ENCODE assay signal across 8 cellular contexts in the genomic region with DNA sequence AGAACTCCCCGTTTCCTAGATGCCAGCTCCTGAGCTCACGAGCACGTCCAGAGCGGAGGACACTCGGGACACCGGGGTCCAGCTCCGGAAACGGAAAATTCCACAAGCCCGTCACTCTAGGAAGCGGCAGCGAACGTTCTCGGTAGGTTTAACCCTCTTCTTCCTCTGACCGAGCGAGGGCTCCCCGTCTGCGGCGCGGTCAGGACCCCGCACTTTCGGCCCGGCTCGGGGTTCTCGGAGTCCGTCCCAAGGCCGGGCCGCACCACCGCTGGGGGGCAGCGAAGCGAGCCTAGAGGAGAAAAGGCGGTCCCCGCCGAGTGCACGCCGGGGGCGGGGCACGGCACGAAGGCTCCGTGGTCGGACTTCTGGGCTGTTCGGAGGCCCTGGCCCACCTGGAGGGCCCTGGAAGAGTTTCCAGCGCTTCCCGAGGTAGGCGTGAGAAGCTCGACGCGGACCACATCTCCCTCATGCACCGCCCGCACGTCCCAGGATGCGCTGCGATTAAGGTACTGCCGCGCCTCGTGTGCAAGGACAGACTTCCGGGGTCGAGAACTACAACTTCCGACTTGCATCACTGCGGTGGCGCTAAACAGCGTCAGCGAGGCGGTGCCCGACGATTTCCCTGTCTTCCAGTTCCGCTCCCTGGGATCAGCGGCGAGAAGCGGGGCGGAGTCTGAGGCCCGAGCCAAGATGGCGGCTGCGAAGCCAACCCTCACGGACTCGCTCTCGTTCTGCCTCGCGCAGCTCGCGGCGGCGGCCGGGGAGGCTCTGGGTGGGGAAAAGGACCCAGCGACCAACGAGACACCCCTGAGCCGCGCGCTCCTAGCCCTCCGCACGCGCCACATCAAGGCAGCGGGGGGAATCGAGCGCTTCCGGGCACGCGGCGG. TPM values are rescaled to one million over a fixed set of nuclear protein-coding genes. Genes with fewer than 3 reads are reported as not detected.
A peak's percentile ranks its signal among the peaks of the same experiment; 100 is the strongest.
DNase-seq lines count a peak whose midpoint lies in the region; ATAC-seq and TF ChIP-seq lines count a peak whose summit lies in the region.

A gene with protein sequence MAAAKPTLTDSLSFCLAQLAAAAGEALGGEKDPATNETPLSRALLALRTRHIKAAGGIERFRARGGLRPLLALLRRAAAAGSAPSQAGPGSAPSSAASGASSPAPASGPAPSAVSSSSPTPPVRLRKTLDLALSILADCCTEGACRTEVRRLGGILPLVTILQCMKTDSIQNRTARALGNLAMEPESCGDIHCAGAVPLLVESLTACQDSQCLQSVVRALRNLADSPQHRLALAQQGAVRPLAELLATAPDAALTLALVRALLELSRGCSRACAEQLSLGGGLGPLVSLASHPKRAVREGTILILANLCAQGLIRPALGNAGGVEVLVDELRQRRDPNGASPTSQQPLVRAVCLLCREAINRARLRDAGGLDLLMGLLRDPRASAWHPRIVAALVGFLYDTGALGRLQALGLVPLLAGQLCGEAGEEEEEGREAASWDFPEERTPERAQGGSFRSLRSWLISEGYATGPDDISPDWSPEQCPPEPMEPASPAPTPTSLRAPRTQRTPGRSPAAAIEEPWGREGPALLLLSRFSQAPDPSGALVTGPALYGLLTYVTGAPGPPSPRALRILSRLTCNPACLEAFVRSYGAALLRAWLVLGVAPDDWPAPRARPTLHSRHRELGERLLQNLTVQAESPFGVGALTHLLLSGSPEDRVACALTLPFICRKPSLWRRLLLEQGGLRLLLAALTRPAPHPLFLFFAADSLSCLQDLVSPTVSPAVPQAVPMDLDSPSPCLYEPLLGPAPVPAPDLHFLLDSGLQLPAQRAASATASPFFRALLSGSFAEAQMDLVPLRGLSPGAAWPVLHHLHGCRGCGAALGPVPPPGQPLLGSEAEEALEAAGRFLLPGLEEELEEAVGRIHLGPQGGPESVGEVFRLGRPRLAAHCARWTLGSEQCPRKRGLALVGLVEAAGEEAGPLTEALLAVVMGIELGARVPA (plus strand): TSS at position 667 of the 887 bp plus-strand sequence. CDS start 24 bp downstream, at position 691.

- H3K27ac Mint-ChIP-seq in activated T-cell treated with anti-CD3 and anti-CD28 coated beads, Interleukin-2, amount 50 U/mL, for 24 hours = peak within 1 kb of the TSS; percentile 99

- peaks cover 54% of the 10 kb centered on the region for H3K79me2 ChIP-seq in PC-9 (ENCODE audit: low read depth)

- no peaks in the 10 kb centered on the region for H3K9me2 ChIP-seq in PC-9 (ENCODE audit: insufficient read depth)

- H2AFZ ChIP-seq in PC-9 = peak within 1 kb of the TSS; percentile 86

- H3K4me1 Mint-ChIP-seq in activated T-cell treated with anti-CD3 and anti-CD28 coated beads, Interleukin-2, amount 50 U/mL, for 24 hours (ENCODE audit: low read depth) = peaks cover 50% of the 10 kb centered on the region

- no peaks in the 10 kb centered on the region for H3K9me3 Mint-ChIP-seq in activated T-cell treated with anti-CD3 and anti-CD28 coated beads, Interleukin-2, amount 50 U/mL, for 24 hours

- DNase-seq in DMS79 (lab: John Stamatoyannopoulos, UW) (peak; percentile 94), KBM-7 (peak; percentile 97), PC-9 (peak; percentile 96 to 99), erythroblast (lab: John Stamatoyannopoulos, UW) (peak; percentile 99)
- peak; percentile 97 for DNase-seq in activated T-cell treated with anti-CD3 and anti-CD28 coated beads, Interleukin-2, amount 50 U/mL, for 24 hours
- peak; percentile 89 for DNase-seq in stimulated activated CD8-positive, alpha-beta memory T cell treated with anti-CD3 and anti-CD28 coated beads, Interleukin-7, amount 100 ng/mL, for 24 hours (ENCODE audit: low read depth)

- peaks cover 41% of the 10 kb centered on the region for H3K4me1 ChIP-seq in PC-9 (replicated peaks; ENCODE audit: insufficient read depth)
- H3K4me1 ChIP-seq in muscle layer of colon (ENCODE audit: insufficient read depth, low read length) = peaks cover 39% of the 10 kb centered on the region

- intact Hi-C loops in PC-9 (cut with micrococcal nuclease; ENCODE audit: unreplicated experiment) = loop anchor here (1.0 to 10.0 kb wide), 8 partner anchors 18 to 804 kb away; partner anchors contain the start of genes FBRS, PRR14, RUSF1 and SETD1A

- peaks cover 20% of the 10 kb centered on the region for H4K20me1 ChIP-seq in PC-9 (ENCODE audit: insufficient read depth)

- ATAC-seq in GM21717 (IDR thresholded peaks at IDR 0.05; ENCODE audit: unreplicated experiment) = peak; percentile 68

- peaks cover 34% of the 10 kb centered on the region for H3F3A ChIP-seq in PC-9 (ENCODE audit: insufficient read depth, low read depth)

- TSS peak; percentile 36 for BruUV-seq in PC-9 (replicated peaks; lab: Mats Ljungman, UMichigan)

- CTCF ChIA-PET in PC-9 (lab: Charles Lee) = interaction anchor here (0.5 to 2.0 kb wide), 5 partner anchors 16 to 465 kb away, joined by 3 to 8 read pairs (median 7); partner anchors contain the start of genes KAT8 and ZNF843

- H3K27ac ChIP-seq in PC-9 = peak within 1 kb of the TSS; percentile 95
- H3K27ac ChIP-seq in muscle layer of colon (ENCODE audit: low read depth, low read length) = peak within 1 kb of the TSS; percentile 96

- POLR2A ChIA-PET in PC-9 (lab: Charles Lee; ENCODE audit: unreplicated experiment) = interaction anchor here (0.6 to 1.0 kb wide), 8 partner anchors 13 to 645 kb away, joined by 4 to 9 read pairs (median 8); partner anchors contain the start of genes RUSF1, TGFB1I1 and ZNF267

- H3K4me2 ChIP-seq in PC-9 = peak within 1 kb of the TSS; percentile 92

- no peaks in the 10 kb centered on the region for H3K27me3 ChIP-seq in PC-9 (ENCODE audit: insufficient read depth, low read depth)
- H3K27me3 ChIP-seq in muscle layer of colon (ENCODE audit: control insufficient read depth in 1 of 2, insufficient read depth in 2 of 2, low read length in 2 of 2) = no peaks in the 10 kb centered on the region

- H3K9ac ChIP-seq in muscle layer of colon (ENCODE audit: low read length) = peak within 1 kb of the TSS; percentile 79

- H3K9me3 ChIP-seq in PC-9 (ENCODE audit: insufficient read depth, low read depth) (no peaks in the 10 kb centered on the region), muscle layer of colon (ENCODE audit: low read length) (no peaks in the 10 kb centered on the region)

- H3K36me3 ChIP-seq in PC-9 (ENCODE audit: low read depth) (no peaks in the 10 kb centered on the region), muscle layer of colon (ENCODE audit: insufficient read depth, low read length) (peaks cover 11% of the 10 kb centered on the region)

- TF ChIP-seq POLR2A in erythroblast (IDR thresholded peaks at IDR 0.05; ENCODE audit: low read length) = peak; percentile 93

- peak within 1 kb of the TSS; percentile 80 for H3K4me3 ChIP-seq in PC-9
- H3K4me3 ChIP-seq in muscle layer of colon (ENCODE audit: low read depth in 1 of 2, low read length in 2 of 2) = peak within 1 kb of the TSS; percentile 69 to 78

- peak; percentile 66 for TF ChIP-seq CTCF in PC-9 (conservative IDR thresholded peaks at IDR 0.05)

- in situ Hi-C loops in KBM-7 (cut with MboI; ENCODE audit: low pct_unique_long_range_greater_than_20kb, low sequenced_read_pairs) = no loop called here

- peak within 1 kb of the TSS; percentile 90 for H3K4me3 Mint-ChIP-seq in activated T-cell treated with anti-CD3 and anti-CD28 coated beads, Interleukin-2, amount 50 U/mL, for 24 hours

- peaks cover 58% of the 10 kb centered on the region for H3K36me3 Mint-ChIP-seq in activated T-cell treated with anti-CD3 and anti-CD28 coated beads, Interleukin-2, amount 50 U/mL, for 24 hours (ENCODE audit: low read depth)

- no peaks in the 10 kb centered on the region for H3K27me3 Mint-ChIP-seq in activated T-cell treated with anti-CD3 and anti-CD28 coated beads, Interleukin-2, amount 50 U/mL, for 24 hours

RNA-seq across cellular contexts. Expression of the gene that starts here (rescaled TPM):
- total RNA-seq in PC-9 (2021) = 18.6 and 21.4 TPM in 2 replicates

Comparison
In these comparisons a context has a peak if more than half of its experiments do, and no peak if none do; other contexts are left out.
1. Peak in every context shown above with its lines: DNase-seq, ATAC-seq, H3K4me3 ChIP-seq and H3K27ac ChIP-seq.